Comparison of ENCODE assay signal across 8 cellular contexts in the genomic region with DNA sequence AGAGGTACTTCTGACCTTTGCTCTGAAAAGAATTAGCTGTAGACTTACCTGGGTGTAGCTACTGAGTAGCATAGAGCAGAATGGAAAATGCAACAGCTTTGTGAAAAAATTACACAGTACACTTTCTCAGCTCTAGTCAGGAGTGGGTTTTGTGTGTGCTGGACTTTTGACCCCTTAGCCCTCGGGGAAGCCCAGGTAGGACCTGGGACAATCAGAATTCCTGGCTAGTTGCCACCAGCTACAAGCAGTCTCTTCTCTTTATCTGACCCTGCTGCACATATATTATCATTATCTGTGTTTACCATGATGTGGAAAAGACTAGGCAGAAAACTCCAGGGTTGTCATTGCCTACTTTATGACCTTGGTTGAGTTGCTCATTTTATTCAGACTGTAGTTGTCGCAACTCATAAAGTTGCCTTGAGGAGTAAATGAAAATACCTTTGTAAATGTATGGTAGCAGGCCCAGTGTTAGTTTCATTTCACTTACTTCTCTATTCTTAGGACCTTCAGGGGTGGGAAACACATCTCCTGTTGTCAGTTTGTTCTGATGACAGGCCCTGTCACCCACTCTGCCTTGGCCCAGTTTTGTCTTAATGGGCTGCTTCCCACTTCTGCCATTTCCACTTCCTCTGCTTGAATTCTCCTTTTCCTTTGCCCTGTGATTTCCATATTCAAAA. TPM values are rescaled to one million over a fixed set of nuclear protein-coding genes. Genes with fewer than 3 reads are reported as not detected.
DNase-seq lines count a peak whose midpoint lies in the region; ATAC-seq and TF ChIP-seq lines count a peak whose summit lies in the region.

No MANE protein-coding gene starts in this region.

- 62 to 78% methylated on average over 2 of the region's 2 CpGs for WGBS in esophagus, 2 donors
- WGBS in psoas muscle, 3 donors = 83 to 89% (median 89%) methylated on average over 2 of the region's 2 CpGs

- H3K4me3 Mint-ChIP-seq in CD4-positive, alpha-beta T cell = peak overlapping the region; percentile 56

- intact Hi-C loops in CD4-positive, alpha-beta T cell (cut with DNase I, micrococcal nuclease) = loop anchor here (10.0 kb wide), 3 partner anchors 363 to 773 kb away; no protein-coding TSS in a partner anchor
- intact Hi-C loops in psoas muscle (cut with DNase I) = loop anchor here (10.0 kb wide), 2 partner anchors 53 to 103 kb away; no protein-coding TSS in a partner anchor

- no peak overlapping the region for H3K27ac ChIP-seq in CD4-positive, alpha-beta T cell (ENCODE audit: low read depth, low read length)
- peak overlapping the region; percentile 56 to 75 for H3K27ac ChIP-seq in esophagus (ENCODE audit: low read depth in 2 of 2, low read length in 1 of 2)
- no peak overlapping the region for H3K27ac ChIP-seq in psoas muscle

- POLR2A ChIA-PET in CD4-positive, alpha-beta T cell (lab: Charles Lee) = interaction anchor here (7.4 kb wide), 1 partner anchor 11 kb away, joined by 160 read pairs; no protein-coding TSS in a partner anchor

- H3K4me3 ChIP-seq in esophagus (ENCODE audit: low read depth in 1 of 2, low read length in 2 of 2) (no peak overlapping the region), psoas muscle (no peak overlapping the region)

- no peaks in the 10 kb centered on the region for H3K27me3 Mint-ChIP-seq in CD4-positive, alpha-beta T cell

- no peak for ATAC-seq in CD4-positive, alpha-beta T cell (ENCODE audit: poor library complexity)
- ATAC-seq in GM19463 (IDR thresholded peaks at IDR 0.05; ENCODE audit: unreplicated experiment) (peak; percentile 14), psoas muscle (no peak), HG02571 (IDR thresholded peaks at IDR 0.05; ENCODE audit: unreplicated experiment) (no peak), HG03432 (IDR thresholded peaks at IDR 0.05; ENCODE audit: unreplicated experiment) (no peak), GM21723 (IDR thresholded peaks at IDR 0.05; ENCODE audit: unreplicated experiment) (no peak)

- H3K4me1 Mint-ChIP-seq in CD4-positive, alpha-beta T cell (ENCODE audit: low read depth) = peaks cover 93% of the 10 kb centered on the region

- H3K27ac Mint-ChIP-seq in CD4-positive, alpha-beta T cell = peak overlapping the region; percentile 98

- no peak for TF ChIP-seq CTCF in CD4-positive, alpha-beta T cell (IDR thresholded peaks at IDR 0.05)
- TF ChIP-seq CTCF in psoas muscle (IDR thresholded peaks at IDR 0.05) = no peak

- peaks cover 17% of the 10 kb centered on the region for H3K36me3 Mint-ChIP-seq in CD4-positive, alpha-beta T cell (ENCODE audit: low read depth)

- H3K4me1 ChIP-seq in esophagus (ENCODE audit: control insufficient read depth in 2 of 2, insufficient read depth in 2 of 2, low read length in 1 of 2) = peaks cover 0 to 6% of the 10 kb centered on the region in 2 donors
- H3K4me1 ChIP-seq in psoas muscle = peaks cover 44% of the 10 kb centered on the region

- no peak for DNase-seq in CD4-positive, alpha-beta T cell
- DNase-seq in MV-4-11 (lab: John Stamatoyannopoulos, UW) = peak; percentile 92
- DNase-seq in psoas muscle = no peak

- H3K9me3 Mint-ChIP-seq in CD4-positive, alpha-beta T cell = no peaks in the 10 kb centered on the region

- CTCF ChIA-PET in CD4-positive, alpha-beta T cell (lab: Charles Lee) = no interaction called here

- no peaks in the 10 kb centered on the region for H3K27me3 ChIP-seq in CD4-positive, alpha-beta T cell (ENCODE audit: control insufficient read depth, insufficient read depth, low read length)
- H3K27me3 ChIP-seq in esophagus (ENCODE audit: control insufficient read depth in 1 of 2, insufficient read depth in 2 of 2, low read length in 2 of 2) (no peaks in the 10 kb centered on the region), psoas muscle (ENCODE audit: insufficient read depth in 3 of 3, low read length in 2 of 3) (no peaks in the 10 kb centered on the region)

- no peaks in the 10 kb centered on the region for H3K9me3 ChIP-seq in CD4-positive, alpha-beta T cell (ENCODE audit: control insufficient read depth, low read length)
- H3K9me3 ChIP-seq in esophagus (ENCODE audit: control insufficient read depth in 2 of 2, insufficient read depth in 1 of 2, low read depth in 1 of 2, low read length in 1 of 2) (no peaks in the 10 kb centered on the region), psoas muscle (no peaks in the 10 kb centered on the region)

- H3K36me3 ChIP-seq in esophagus (ENCODE audit: control insufficient read depth in 2 of 2, insufficient read depth in 2 of 2, low read length in 1 of 2) = no peaks in the 10 kb centered on the region
- no peaks in the 10 kb centered on the region for H3K36me3 ChIP-seq in psoas muscle (ENCODE audit: insufficient read depth in 1 of 2, low read depth in 1 of 2)

RNA-seq across cellular contexts. Expression of a gene that starts 5.4 kb away (rescaled TPM):
- total RNA-seq in CD4-positive, alpha-beta T cell = 10 to 100 TPM; 11.8 to 13.0 TPM
- 10 to 100 TPM in 1 of 2 donors, 1 to 10 TPM in 1; 9.7 to 13.2 TPM for polyA plus RNA-seq in esophagus
- 10 to 100 TPM; 51.7 to 88.2 (median 74.1) TPM for total RNA-seq in psoas muscle
- 10 to 100 TPM; 10.1 to 70.5 (median 22.0) TPM for polyA plus RNA-seq in psoas muscle

Comparison
In these comparisons a context has a peak if more than half of its experiments do, and no peak if none do; other contexts are left out.
1. H3K27ac ChIP-seq: peak in esophagus (2 of 2); none in CD4-positive, alpha-beta T cell (single experiment) and psoas muscle (single experiment).